24 cellular contexts compared by ENCODE assay signal in the genomic region with DNA sequence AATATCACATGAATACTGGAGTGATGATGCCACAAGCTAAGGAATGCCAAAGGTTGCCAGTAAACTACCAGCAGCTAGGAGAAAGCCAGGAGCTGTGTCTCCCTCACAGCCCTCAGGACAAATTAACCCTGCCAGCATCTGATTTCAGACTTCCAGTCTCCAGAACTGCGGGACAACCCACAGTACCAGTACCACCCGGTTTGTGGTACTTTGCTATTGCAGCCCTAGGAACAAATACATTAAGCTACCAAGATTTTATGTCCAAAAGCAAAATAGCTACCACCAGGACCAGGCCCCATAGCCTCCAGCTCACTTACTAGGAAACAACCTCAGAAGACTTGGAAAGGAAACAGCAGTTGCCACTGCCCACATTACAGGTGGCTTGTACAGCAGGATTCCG.
"Had no signal": no experiment of that assay in that cellular context is flagged by ENCODE, and none has a peak within 500 bp of the region (broad histone marks: within the 10 kb centered on the region; RNA-seq: fewer than 3 reads in every experiment).

No MANE protein-coding gene starts in this region.

- H3K4me3 ChIP-seq: body of pancreas, colonic mucosa, dorsolateral prefrontal cortex had no signal

- H3K4me1 ChIP-seq: colonic mucosa had no signal

- DNase-seq: activated CD4-positive, alpha-beta memory T cell treated with anti-CD3 and anti-CD28 coated beads, Interleukin-2, amount 10 ng/mL, durations not matched to agents 7 days and 5 days; activated CD4-positive, alpha-beta T cell treated with anti-CD3 and anti-CD28 coated beads for 1 hour; activated CD4-positive, alpha-beta T cell treated with anti-CD3 and anti-CD28 coated beads for 4 hours; activated CD4-positive, alpha-beta T cell treated with anti-CD3 and anti-CD28 coated beads, Interleukin-2, amount 10 ng/mL, durations not matched to agents 7 days and 5 days; activated CD4-positive, alpha-beta T cell treated with anti-CD3 and anti-CD28 coated beads, Interleukin-2, amount 50 U/mL, for 4 hours; activated CD8-positive, alpha-beta memory T cell treated with anti-CD3 and anti-CD28 coated beads, Interleukin-2, amount 50 U/mL, for 48 hours; activated gamma-delta T cell; activated naive CD4-positive, alpha-beta T cell; activated naive CD4-positive, alpha-beta T cell treated with anti-CD3 and anti-CD28 coated beads, Interleukin-2, amount 10 ng/mL, durations not matched to agents 7 days and 5 days; activated naive CD8-positive, alpha-beta T cell treated with anti-CD3 and anti-CD28 coated beads, Interleukin-2, amount 10 ng/mL, durations not matched to agents 7 days and 5 days; activated T-cell treated with anti-CD3 and anti-CD28 coated beads for 4 hours; activated T-cell treated with anti-CD3 and anti-CD28 coated beads, Interleukin-2, amount 50 U/mL, for 24 hours; activated T-cell treated with anti-CD3 and anti-CD28 coated beads, Interleukin-2, amount 50 U/mL, for 72 hours; amniotic stem cell; anterior cingulate cortex; body of pancreas; caudate nucleus; colonic mucosa; dorsolateral prefrontal cortex; effector memory CD4-positive, alpha-beta T cell; endodermal cell; foreskin fibroblast; T-helper 2 cell had no signal

- H3K9me3 ChIP-seq: body of pancreas, colonic mucosa had no signal

- FAIRE-seq: frontal cortex had no signal

- H3K36me3 ChIP-seq: colonic mucosa had no signal

- H3K27me3 ChIP-seq: body of pancreas, colonic mucosa, dorsolateral prefrontal cortex had no signal

- H3K27ac ChIP-seq: body of pancreas, colonic mucosa, dorsolateral prefrontal cortex had no signal
